ENCODE assay signal across 24 cellular contexts in the genomic region with DNA sequence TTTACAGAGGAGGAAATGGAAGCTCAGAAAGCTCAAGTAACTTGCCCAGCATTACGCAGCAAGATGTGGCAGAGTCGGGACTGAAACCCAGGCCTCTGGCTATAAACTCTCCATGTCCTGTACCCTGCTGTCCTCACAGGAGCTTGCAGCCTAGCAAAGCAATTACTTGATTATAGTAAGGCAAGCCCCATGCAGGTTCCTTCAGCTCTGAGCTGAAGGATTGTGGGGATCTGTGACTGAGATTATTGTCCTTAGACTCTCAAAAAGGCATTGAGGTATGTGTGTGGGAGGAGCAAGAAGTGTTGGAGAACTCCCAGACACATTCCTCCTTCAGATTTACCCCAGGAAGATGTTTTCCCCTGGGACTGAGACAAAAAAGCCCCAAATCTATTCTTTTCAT.
DNase-seq lines count a peak whose midpoint lies in the region; ATAC-seq, FAIRE-seq and TF ChIP-seq lines count a peak whose summit lies in the region.
"Had no signal": no experiment of that assay in that cellular context is flagged by ENCODE, and none has a peak within 500 bp of the region (broad histone marks: within the 10 kb centered on the region; RNA-seq: fewer than 3 reads in every experiment).

No MANE protein-coding gene starts in this region.

- no peak overlapping the region for H3K4me3 ChIP-seq in H7 (ENCODE audit: insufficient read depth, low read depth, low read length)
- H3K4me3 ChIP-seq in astrocyte (ENCODE audit: insufficient read depth, low read depth, low read length): no peak overlapping the region
- H3K4me3 ChIP-seq in thyroid gland (replicated peaks in 1 of 3): no peak overlapping the region
- H3K4me3 ChIP-seq: colonic mucosa, ovary, tibial artery had no signal

- intact Hi-C loops in thyroid gland (cut with DNase I): no loop called here

- no peak for TF ChIP-seq POLR2A in thyroid gland (IDR thresholded peaks at IDR 0.05)

- 48 to 52% methylated on average over 2 of the region's 2 CpGs for WGBS in thyroid gland, 2 donors

- peaks cover 7% of the 10 kb centered on the region for H3K4me1 Mint-ChIP-seq in astrocyte (ENCODE audit: low read depth, unreplicated experiment)
- H3K4me1 Mint-ChIP-seq: activated CD4-positive, alpha-beta T cell treated with anti-CD3 and anti-CD28 coated beads, Interleukin-2, amount 10 ng/mL, durations not matched to agents 24 days and 14 days; activated CD8-positive, alpha-beta memory T cell treated with anti-CD3 and anti-CD28 coated beads, Interleukin-2, amount 10 ng/mL, durations not matched to agents 7 days and 5 days; naive B cell; stimulated activated naive B cell treated with anti-CD40 and anti-IgM and Interleukin-4, amounts not matched to agents 10 μg/mL and 1 μg/mL and 100 μg/mL, for 72 hours had no signal

- H3K27me3 ChIP-seq in H7 (ENCODE audit: control insufficient read depth, insufficient read depth, low read length) (no peaks in the 10 kb centered on the region), astrocyte (ENCODE audit: insufficient read depth, low read length) (no peaks in the 10 kb centered on the region), thyroid gland (no peaks in the 10 kb centered on the region)
- H3K27me3 ChIP-seq: brain microvascular endothelial cell, colonic mucosa, ovary, tibial artery had no signal

- H3K9ac ChIP-seq in astrocyte (ENCODE audit: low read length): no peak overlapping the region

- peak; percentile 19 for DNase-seq in H7
- DNase-seq in astrocyte (ENCODE audit: low read depth): peak; percentile 26
- peak; percentile 1 for DNase-seq in iris pigment epithelial cell (ENCODE audit: low read depth)
- peak; percentile 5 to 8 for DNase-seq in thyroid gland
- DNase-seq in inferior parietal cortex (ENCODE audit: extremely low spot score): no peak
- DNase-seq: activated CD4-positive, alpha-beta T cell treated with anti-CD3 and anti-CD28 coated beads, Interleukin-2, amount 10 ng/mL, durations not matched to agents 24 days and 14 days; activated CD8-positive, alpha-beta memory T cell treated with anti-CD3 and anti-CD28 coated beads, Interleukin-2, amount 10 ng/mL, durations not matched to agents 7 days and 5 days; activated naive CD8-positive, alpha-beta T cell treated with anti-CD3 and anti-CD28 coated beads, Interleukin-2, amount 10 ng/mL, durations not matched to agents 7 days and 5 days; AML-193; brain microvascular endothelial cell; colonic mucosa; kidney; naive B cell; NCI-H1436; NCI-H524; ovary; stimulated activated CD4-positive, alpha-beta T cell treated with anti-CD3 and anti-CD28 coated beads, Interleukin-1b, Interleukin-23, amount 100 ng/mL, for 48 hours; stimulated activated naive B cell treated with anti-CD40 and anti-IgM and Interleukin-4, amounts not matched to agents 10 μg/mL and 1 μg/mL and 100 μg/mL, for 72 hours; tibial artery had no signal

- no peak overlapping the region for H2AFZ ChIP-seq in astrocyte (ENCODE audit: low read depth, low read length)

- H3K27ac Mint-ChIP-seq in astrocyte (ENCODE audit: unreplicated experiment): no peak overlapping the region
- H3K27ac Mint-ChIP-seq: activated CD4-positive, alpha-beta T cell treated with anti-CD3 and anti-CD28 coated beads, Interleukin-2, amount 10 ng/mL, durations not matched to agents 24 days and 14 days; activated CD8-positive, alpha-beta memory T cell treated with anti-CD3 and anti-CD28 coated beads, Interleukin-2, amount 10 ng/mL, durations not matched to agents 7 days and 5 days; activated naive CD8-positive, alpha-beta T cell treated with anti-CD3 and anti-CD28 coated beads, Interleukin-2, amount 10 ng/mL, durations not matched to agents 7 days and 5 days; stimulated activated naive B cell treated with anti-CD40 and anti-IgM and Interleukin-4, amounts not matched to agents 10 μg/mL and 1 μg/mL and 100 μg/mL, for 72 hours had no signal

- H3K36me3 ChIP-seq in H7 (replicated peaks; ENCODE audit: control insufficient read depth, insufficient read depth, low read length): no peaks in the 10 kb centered on the region
- H3K36me3 ChIP-seq in astrocyte (ENCODE audit: insufficient read depth, low read length): no peaks in the 10 kb centered on the region
- no peaks in the 10 kb centered on the region for H3K36me3 ChIP-seq in thyroid gland
- H3K36me3 ChIP-seq: brain microvascular endothelial cell, colonic mucosa, ovary, tibial artery had no signal

- H3K4me1 ChIP-seq in astrocyte (ENCODE audit: insufficient read depth, low read length) (no peaks in the 10 kb centered on the region), thyroid gland (peaks cover 6 to 9% of the 10 kb centered on the region in 2 donors)
- H3K4me1 ChIP-seq: colonic mucosa had no signal

- ATAC-seq in GM21390 (IDR thresholded peaks at IDR 0.05; ENCODE audit: unreplicated experiment) (no peak), GM19035 (IDR thresholded peaks at IDR 0.05; ENCODE audit: unreplicated experiment) (no peak)
- ATAC-seq: activated CD8-positive, alpha-beta memory T cell treated with anti-CD3 and anti-CD28 coated beads, Interleukin-2, amount 10 ng/mL, durations not matched to agents 7 days and 5 days; HCT116; stimulated activated naive B cell treated with anti-CD40 and anti-IgM and Interleukin-4, amounts not matched to agents 10 μg/mL and 1 μg/mL and 100 μg/mL, for 72 hours had no signal

- no peaks in the 10 kb centered on the region for H4K20me1 ChIP-seq in astrocyte (ENCODE audit: insufficient read depth, low read length)

- H3K4me2 ChIP-seq in astrocyte (ENCODE audit: low read length): no peak overlapping the region

- no peaks in the 10 kb centered on the region for H3K79me2 ChIP-seq in astrocyte (ENCODE audit: insufficient read depth, low read length)

- no peak for FAIRE-seq in astrocyte (lab: Jason Lieb, UNC)
- FAIRE-seq: endometrium, kidney, TTC549 had no signal

- H3K4me3 Mint-ChIP-seq in astrocyte (ENCODE audit: unreplicated experiment): no peak overlapping the region
- H3K4me3 Mint-ChIP-seq: activated CD4-positive, alpha-beta T cell treated with anti-CD3 and anti-CD28 coated beads, Interleukin-2, amount 10 ng/mL, durations not matched to agents 24 days and 14 days; activated CD8-positive, alpha-beta memory T cell treated with anti-CD3 and anti-CD28 coated beads, Interleukin-2, amount 10 ng/mL, durations not matched to agents 7 days and 5 days; activated naive CD8-positive, alpha-beta T cell treated with anti-CD3 and anti-CD28 coated beads, Interleukin-2, amount 10 ng/mL, durations not matched to agents 7 days and 5 days; naive B cell; stimulated activated naive B cell treated with anti-CD40 and anti-IgM and Interleukin-4, amounts not matched to agents 10 μg/mL and 1 μg/mL and 100 μg/mL, for 72 hours had no signal

- no peaks in the 10 kb centered on the region for H3K9me3 Mint-ChIP-seq in astrocyte (ENCODE audit: unreplicated experiment)
- H3K9me3 Mint-ChIP-seq: activated CD4-positive, alpha-beta T cell treated with anti-CD3 and anti-CD28 coated beads, Interleukin-2, amount 10 ng/mL, durations not matched to agents 24 days and 14 days; activated naive CD8-positive, alpha-beta T cell treated with anti-CD3 and anti-CD28 coated beads, Interleukin-2, amount 10 ng/mL, durations not matched to agents 7 days and 5 days; naive B cell; stimulated activated naive B cell treated with anti-CD40 and anti-IgM and Interleukin-4, amounts not matched to agents 10 μg/mL and 1 μg/mL and 100 μg/mL, for 72 hours had no signal

- H3K36me3 Mint-ChIP-seq in astrocyte (ENCODE audit: low read depth, unreplicated experiment): no peaks in the 10 kb centered on the region
- H3K36me3 Mint-ChIP-seq: activated CD8-positive, alpha-beta memory T cell treated with anti-CD3 and anti-CD28 coated beads, Interleukin-2, amount 10 ng/mL, durations not matched to agents 7 days and 5 days; activated naive CD8-positive, alpha-beta T cell treated with anti-CD3 and anti-CD28 coated beads, Interleukin-2, amount 10 ng/mL, durations not matched to agents 7 days and 5 days; naive B cell; stimulated activated naive B cell treated with anti-CD40 and anti-IgM and Interleukin-4, amounts not matched to agents 10 μg/mL and 1 μg/mL and 100 μg/mL, for 72 hours had no signal

- H3K27me3 Mint-ChIP-seq in astrocyte (ENCODE audit: low read depth, unreplicated experiment): no peaks in the 10 kb centered on the region
- H3K27me3 Mint-ChIP-seq: naive B cell; stimulated activated naive B cell treated with anti-CD40 and anti-IgM and Interleukin-4, amounts not matched to agents 10 μg/mL and 1 μg/mL and 100 μg/mL, for 72 hours had no signal

- H3K9me3 ChIP-seq in astrocyte (ENCODE audit: insufficient read depth, low read depth, low read length) (no peaks in the 10 kb centered on the region), thyroid gland (no peaks in the 10 kb centered on the region)
- H3K9me3 ChIP-seq: colonic mucosa, ovary, tibial artery had no signal

- H3K27ac ChIP-seq in astrocyte (ENCODE audit: low read depth, low read length): no peak overlapping the region
- no peak overlapping the region for H3K27ac ChIP-seq in thyroid gland
- H3K27ac ChIP-seq: brain microvascular endothelial cell, colonic mucosa, ovary, tibial artery had no signal

- TF ChIP-seq CTCF in astrocyte (IDR thresholded peaks at IDR 0.05; ENCODE audit: insufficient read depth, low read depth, low read length): no peak
- no peak for TF ChIP-seq CTCF in thyroid gland (IDR thresholded peaks at IDR 0.05)
